ENCODE assay signal across 8 cellular contexts in the genomic region with DNA sequence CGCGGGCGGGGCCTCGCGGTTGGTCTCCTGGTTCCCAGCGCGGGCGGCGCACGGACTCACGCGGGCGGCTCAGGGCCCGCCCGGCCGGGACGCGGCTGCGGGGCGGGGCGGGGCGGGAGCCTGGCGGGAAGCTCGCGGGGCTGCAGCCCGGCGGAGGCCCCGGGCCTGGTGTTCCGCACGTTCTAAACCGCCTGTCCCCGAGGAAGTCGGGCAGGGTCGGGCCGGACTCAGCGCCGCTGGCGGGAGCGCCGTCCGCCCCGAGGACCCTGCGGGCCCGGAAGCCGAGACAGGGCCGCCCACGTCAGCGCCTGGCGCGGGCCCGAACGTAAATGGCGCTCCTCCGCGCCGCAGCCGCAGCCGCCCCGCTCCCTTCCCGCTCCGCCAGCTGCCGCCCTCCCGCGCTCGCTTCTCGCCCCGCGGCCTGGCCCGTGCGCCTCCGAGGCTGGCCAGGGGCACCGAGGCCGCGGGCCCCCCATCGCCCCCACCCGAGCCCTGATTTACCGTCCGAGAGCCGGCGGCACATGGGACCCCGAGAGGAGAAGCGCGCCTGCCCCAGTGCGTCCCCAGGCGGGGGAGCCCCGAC. TPM values are rescaled to one million over a fixed set of nuclear protein-coding genes. Genes with fewer than 3 reads are reported as not detected.
DNase-seq lines count a peak whose midpoint lies in the region; ATAC-seq and TF ChIP-seq lines count a peak whose summit lies in the region.

No MANE protein-coding gene starts in this region.

- ATAC-seq in GM19043 (IDR thresholded peaks at IDR 0.05; ENCODE audit: low read depth, unreplicated experiment) (peak; percentile 42), HG03342 (IDR thresholded peaks at IDR 0.05; ENCODE audit: unreplicated experiment) (peak; percentile 51)

- no peak for TF ChIP-seq CTCF in epithelial cell of esophagus (IDR thresholded peaks at IDR 0.05; ENCODE audit: insufficient read depth, low read depth, low read length, missing control alignments)

- peak overlapping the region; percentile 58 for H3K4me3 ChIP-seq in epithelial cell of esophagus (ENCODE audit: low read length)

- DNase-seq in C1 segment of cervical spinal cord (lab: John Stamatoyannopoulos, UW) (peak in 13 of 14 donors; percentile 45 to 91 (median 75)), NOMO-1 (lab: John Stamatoyannopoulos, UW; ENCODE audit: unreplicated experiment in 2 of 2) (peak; percentile 56), epithelial cell of esophagus (ENCODE audit: low read depth) (peak; percentile 92), mucosa of gallbladder (ENCODE audit: low spot score) (peak; percentile 85)
- peak; percentile 89 for DNase-seq in activated CD8-positive, alpha-beta memory T cell treated with anti-CD3 and anti-CD28 coated beads, Interleukin-2, amount 50 U/mL, for 48 hours
- peak; percentile 68 to 72 for DNase-seq in stimulated activated CD8-positive, alpha-beta memory T cell treated with anti-CD3 and anti-CD28 coated beads, Interleukin-4, amount 100 ng/mL, for 1 hour (ENCODE audit: low read depth in 2 of 2, low spot score in 1 of 2)

RNA-seq across cellular contexts. Expression of a gene that starts 0.3 kb away (rescaled TPM):
- 213 TPM for total RNA-seq in mucosa of gallbladder

RNA-seq across cellular contexts. Expression of a gene that starts 40.5 kb away (rescaled TPM):
- total RNA-seq in mucosa of gallbladder = 78.0 TPM

Comparison
In these comparisons a context has a peak if more than half of its experiments do, and no peak if none do; other contexts are left out.
1. Peak in every context shown above with its lines: DNase-seq, ATAC-seq and H3K4me3 ChIP-seq.